1 cellular context compared by ENCODE assay signal in the genomic region with DNA sequence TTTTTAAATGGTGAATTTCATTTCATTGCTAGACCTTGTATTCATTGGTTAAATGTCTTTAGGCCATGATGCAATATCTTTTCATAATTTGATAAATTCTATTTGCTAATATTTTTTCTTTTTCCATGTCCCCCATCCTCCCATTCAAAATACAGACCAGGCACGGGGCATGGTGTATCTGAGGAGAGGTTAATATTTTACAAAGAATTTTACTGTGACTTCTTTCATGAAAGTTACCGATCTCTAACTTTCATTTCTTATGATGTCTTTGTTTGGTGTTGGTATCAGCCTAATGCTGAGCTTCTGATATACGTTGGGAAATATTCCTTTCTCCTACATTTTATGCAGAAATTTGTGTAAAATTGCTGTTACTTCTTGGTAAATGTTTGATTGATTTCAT.
A peak's percentile ranks its signal among the peaks of the same experiment; 100 is the strongest.
TF ChIP-seq lines count a peak whose summit lies in the region.

No MANE protein-coding gene starts in this region.

TF ChIP-seq in HepG2, 621 proteins besides CTCF, POLR2A, EP300 and RAD21:
- TF ChIP-seq, protein P1, sequence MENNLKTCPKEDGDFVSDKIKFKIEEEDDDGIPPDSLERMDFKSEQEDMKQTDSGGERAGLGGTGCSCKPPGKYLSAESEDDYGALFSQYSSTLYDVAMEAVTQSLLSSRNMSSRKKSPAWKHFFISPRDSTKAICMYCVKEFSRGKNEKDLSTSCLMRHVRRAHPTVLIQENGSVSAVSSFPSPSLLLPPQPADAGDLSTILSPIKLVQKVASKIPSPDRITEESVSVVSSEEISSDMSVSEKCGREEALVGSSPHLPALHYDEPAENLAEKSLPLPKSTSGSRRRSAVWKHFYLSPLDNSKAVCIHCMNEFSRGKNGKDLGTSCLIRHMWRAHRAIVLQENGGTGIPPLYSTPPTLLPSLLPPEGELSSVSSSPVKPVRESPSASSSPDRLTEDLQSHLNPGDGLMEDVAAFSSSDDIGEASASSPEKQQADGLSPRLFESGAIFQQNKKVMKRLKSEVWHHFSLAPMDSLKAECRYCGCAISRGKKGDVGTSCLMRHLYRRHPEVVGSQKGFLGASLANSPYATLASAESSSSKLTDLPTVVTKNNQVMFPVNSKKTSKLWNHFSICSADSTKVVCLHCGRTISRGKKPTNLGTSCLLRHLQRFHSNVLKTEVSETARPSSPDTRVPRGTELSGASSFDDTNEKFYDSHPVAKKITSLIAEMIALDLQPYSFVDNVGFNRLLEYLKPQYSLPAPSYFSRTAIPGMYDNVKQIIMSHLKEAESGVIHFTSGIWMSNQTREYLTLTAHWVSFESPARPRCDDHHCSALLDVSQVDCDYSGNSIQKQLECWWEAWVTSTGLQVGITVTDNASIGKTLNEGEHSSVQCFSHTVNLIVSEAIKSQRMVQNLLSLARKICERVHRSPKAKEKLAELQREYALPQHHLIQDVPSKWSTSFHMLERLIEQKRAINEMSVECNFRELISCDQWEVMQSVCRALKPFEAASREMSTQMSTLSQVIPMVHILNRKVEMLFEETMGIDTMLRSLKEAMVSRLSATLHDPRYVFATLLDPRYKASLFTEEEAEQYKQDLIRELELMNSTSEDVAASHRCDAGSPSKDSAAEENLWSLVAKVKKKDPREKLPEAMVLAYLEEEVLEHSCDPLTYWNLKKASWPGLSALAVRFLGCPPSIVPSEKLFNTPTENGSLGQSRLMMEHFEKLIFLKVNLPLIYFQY (CRISPR knock-in tag; IDR thresholded peaks at IDR 0.05; ENCODE audit: borderline replicate concordance), result no peak
- TF ChIP-seq ATF7 (IDR thresholded peaks at IDR 0.05), result 0 out of 2 replicates have a peak, but pooled peaks have one; percentile 11
- TF ChIP-seq ATF7 (CRISPR knock-in tag; IDR thresholded peaks at IDR 0.05), result no peak
